19 cellular contexts compared by ENCODE assay signal in genomic region chr2:46643951-46644350, GRCh38. TPM values are rescaled to one million over a fixed set of nuclear protein-coding genes. Genes with fewer than 3 reads are reported as not detected.
A peak's percentile ranks its signal among the peaks of the same experiment; 100 is the strongest.
DNase-seq lines count a peak whose midpoint lies in the region; ATAC-seq and TF ChIP-seq lines count a peak whose summit lies in the region.
"Had no signal": no experiment of that assay in that cellular context is flagged by ENCODE, and none has a peak within 500 bp of the region (broad histone marks: within the 10 kb centered on the region; RNA-seq: fewer than 3 reads in every experiment).

No MANE protein-coding gene starts in this region.

- H4K91ac ChIP-seq in IMR-90 (ENCODE audit: insufficient read depth, low read depth, low read length), result no peak overlapping the region

- H4K5ac ChIP-seq in IMR-90 (ENCODE audit: low read depth, low read length), result peak overlapping the region; percentile 32; the same call in 1 of the 2 replicates

- H3K27ac Mint-ChIP-seq in activated naive CD4-positive, alpha-beta T cell treated with anti-CD3 and anti-CD28 coated beads, Interleukin-2, amount 50 U/mL, for 72 hours, result no peak overlapping the region
- H3K27ac Mint-ChIP-seq: activated CD8-positive, alpha-beta memory T cell treated with anti-CD3 and anti-CD28 coated beads, Interleukin-2, amount 10 ng/mL, durations not matched to agents 7 days and 5 days had no signal

- CTCF ChIA-PET in IMR-90 (lab: Yijun Ruan, JAX), result interaction anchor here (0.9 kb wide), 1 partner anchor 242 kb away, joined by 3 read pairs; no protein-coding TSS in a partner anchor

- H2BK5ac ChIP-seq in IMR-90 (ENCODE audit: low read depth, low read length, poor library complexity, severe bottlenecking), result no peak overlapping the region

- no TSS peak for BruUV-seq in IMR-90 (replicated peaks; lab: Mats Ljungman, UMichigan)

- POLR2A ChIA-PET in IMR-90 (lab: Charles Lee; ENCODE audit: unreplicated experiment), result no interaction called here

- no peak overlapping the region for H3K14ac ChIP-seq in IMR-90 (replicated peaks; ENCODE audit: low read depth, low read length)

- H2BK20ac ChIP-seq in IMR-90 (ENCODE audit: low read depth, low read length), result no peak overlapping the region

- H3K4ac ChIP-seq in IMR-90 (ENCODE audit: low read depth, low read length), result peak overlapping the region; percentile 6; the same call in 1 of the 2 replicates

- peaks cover 13% of the 10 kb centered on the region for H3K9me1 ChIP-seq in IMR-90 (ENCODE audit: insufficient read depth, low read length)

- no peak overlapping the region for H3K4me3 ChIP-seq in IMR-90 (ENCODE audit: insufficient read depth, low read depth, low read length)
- H3K4me3 ChIP-seq: HAP-1, testis had no signal

- intact Hi-C loops in IMR-90 (cut with micrococcal nuclease), result no loop called here

- H3K9me3 ChIP-seq in IMR-90 (ENCODE audit: control insufficient read depth, insufficient read depth, low read length), result peaks cover 3% of the 10 kb centered on the region
- H3K9me3 ChIP-seq: testis had no signal

- in situ Hi-C loops in IMR-90 (cut with MboI; ENCODE audit: low sequenced_read_pairs), result no loop called here
- in situ Hi-C loops in GM13976 (cut with MboI; ENCODE audit: low sequenced_read_pairs, unreplicated experiment), result loop anchor here (25.0 kb wide), 2 partner anchors 632 to 668 kb away; no protein-coding TSS in a partner anchor

- TF ChIP-seq RAD21 in IMR-90 (IDR thresholded peaks at IDR 0.05; ENCODE audit: low read length), result no peak

- H3K79me1 ChIP-seq in IMR-90 (ENCODE audit: low read depth in 1 of 2, low read length in 2 of 2), result peaks cover 0 to 8% of the 10 kb centered on the region in 2 experiments; a peak in 2 of 4 replicates

- H3K36me3 ChIP-seq in IMR-90 (ENCODE audit: control insufficient read depth, insufficient read depth, low read length), result peaks cover 4% of the 10 kb centered on the region; the same call in 1 of the 2 replicates
- H3K36me3 ChIP-seq: HAP-1 had no signal

- ATAC-seq in activated naive CD4-positive, alpha-beta T cell treated with anti-CD3 and anti-CD28 coated beads, Interleukin-2, amount 50 U/mL, for 72 hours, result peak; percentile 85 to 88
- no peak for ATAC-seq in IMR-90 (ENCODE audit: low read depth)
- ATAC-seq: activated CD8-positive, alpha-beta memory T cell treated with anti-CD3 and anti-CD28 coated beads, Interleukin-2, amount 10 ng/mL, durations not matched to agents 7 days and 5 days; left lobe of liver; sciatic nerve had no signal

- H3K18ac ChIP-seq in IMR-90 (ENCODE audit: low read depth, low read length), result peak overlapping the region; percentile 73

- no peak overlapping the region for H3K23ac ChIP-seq in IMR-90 (ENCODE audit: low read depth, low read length)

- H2BK120ac ChIP-seq in IMR-90 (ENCODE audit: low read depth, low read length), result 0 out of 2 replicates have a peak overlapping the region, but pooled peaks have one; percentile 49

- H2AK9ac ChIP-seq in IMR-90 (replicated peaks; ENCODE audit: low read depth, low read length, poor library complexity), result no peak overlapping the region

- no peak overlapping the region for H2BK15ac ChIP-seq in IMR-90 (ENCODE audit: low read depth, low read length)

- TF ChIP-seq POLR2A in IMR-90 (IDR thresholded peaks at IDR 0.05; ENCODE audit: low read depth, low read length), result no peak

- H3K56ac ChIP-seq in IMR-90 (ENCODE audit: extremely low read depth, insufficient read depth, low read length), result no peak overlapping the region

- H3K4me1 ChIP-seq in IMR-90 (ENCODE audit: control insufficient read depth, insufficient read depth, low read length), result peaks cover 25% of the 10 kb centered on the region
- H3K4me1 ChIP-seq: Caco-2, HAP-1 had no signal

- peak overlapping the region; percentile 6; the same call in 1 of the 2 replicates for H3K27ac ChIP-seq in IMR-90 (ENCODE audit: insufficient read depth, low read length)
- H3K27ac ChIP-seq: testis had no signal

- no peak for TF ChIP-seq CTCF in IMR-90 (conservative IDR thresholded peaks at IDR 0.05; ENCODE audit: low read depth, low read length)
- TF ChIP-seq CTCF in GM13976 (IDR thresholded peaks at IDR 0.05; ENCODE audit: borderline replicate concordance, control extremely low read depth, extremely low read depth, insufficient read depth, missing control alignments), result no peak

- H2AK5ac ChIP-seq in IMR-90 (ENCODE audit: low read depth, low read length), result no peak overlapping the region

- H3K4me2 ChIP-seq in IMR-90 (ENCODE audit: low read depth, low read length), result no peak overlapping the region

- H3K9ac ChIP-seq in IMR-90 (ENCODE audit: low read depth, low read length), result no peak overlapping the region

- no peaks in the 10 kb centered on the region for H4K20me1 ChIP-seq in IMR-90 (ENCODE audit: insufficient read depth, low read length)

- no peak overlapping the region for H2AFZ ChIP-seq in IMR-90 (replicated peaks; ENCODE audit: low read length, poor library complexity)

- H3K27me3 ChIP-seq in IMR-90 (ENCODE audit: control insufficient read depth, insufficient read depth, low read length), result no peaks in the 10 kb centered on the region
- H3K27me3 ChIP-seq: testis had no signal

- WGBS in IMR-90 (ENCODE audit: extremely low coverage in 2 of 2, insufficient read length in 1 of 2), 2 experiments, result no CpG with 5 or more reads among the region's 1 CpG

- H3K36me3 Mint-ChIP-seq in activated naive CD4-positive, alpha-beta T cell treated with anti-CD3 and anti-CD28 coated beads, Interleukin-2, amount 50 U/mL, for 72 hours, result peaks cover 22 to 25% of the 10 kb centered on the region in 2 donors

- no peak overlapping the region for H4K8ac ChIP-seq in IMR-90 (ENCODE audit: low read depth in 2 of 2, low read length in 2 of 2)

- peaks cover 12 to 15% of the 10 kb centered on the region in 2 donors for H3K9me3 Mint-ChIP-seq in activated naive CD4-positive, alpha-beta T cell treated with anti-CD3 and anti-CD28 coated beads, Interleukin-2, amount 50 U/mL, for 72 hours

- DNase-seq in activated naive CD4-positive, alpha-beta T cell treated with anti-CD3 and anti-CD28 coated beads, Interleukin-2, amount 50 U/mL, for 72 hours (ENCODE audit: low spot score in 2 of 2), result peak in 1 of 2 donors; percentile 10
- no peak for DNase-seq in activated naive CD4-positive, alpha-beta T cell treated with anti-CD3 and anti-CD28 coated beads, Interleukin-2, amount 50 U/mL, for 16 hours
- DNase-seq in IMR-90 (peak; percentile 64), amniotic epithelial cell (ENCODE audit: low read depth) (peak; percentile 84), GM13976 (ENCODE audit: low spot score) (no peak), SW 1271 (lab: John Stamatoyannopoulos, UW) (no peak), cerebellar cortex (ENCODE audit: low spot score) (no peak)
- peak; percentile 31 for DNase-seq in stimulated activated CD8-positive, alpha-beta memory T cell treated with anti-CD3 and anti-CD28 coated beads, Interleukin-4, amount 100 ng/mL, for 48 hours
- DNase-seq: activated CD8-positive, alpha-beta memory T cell treated with anti-CD3 and anti-CD28 coated beads, Interleukin-2, amount 10 ng/mL, durations not matched to agents 7 days and 5 days; activated naive CD4-positive, alpha-beta T cell treated with Interleukin-2 at 50 U/mL for 16 hours; Caco-2; central memory CD4-positive, alpha-beta T cell; NCI-H1930; NCI-H524; stimulated activated CD4-positive, alpha-beta T cell treated with anti-CD3 and anti-CD28 coated beads, Interleukin-4, amount 100 ng/mL, for 1 hour; testis had no signal

- dilution Hi-C loops in IMR-90 (cut with HindIII; ENCODE audit: low sequenced_read_pairs, unreplicated experiment), result no loop called here

TF ChIP-seq in IMR-90, 13 proteins besides CTCF, POLR2A, EP300 and RAD21 (continues in another document):
- TF ChIP-seq MAZ (IDR thresholded peaks at IDR 0.05; ENCODE audit: borderline replicate concordance, low read depth, low read length) (no peak), MAFK (IDR thresholded peaks at IDR 0.05; ENCODE audit: low read depth, low read length) (no peak), SMC3 (IDR thresholded peaks at IDR 0.05; ENCODE audit: low read depth, low read length) (no peak), ELK1 (IDR thresholded peaks at IDR 0.05; ENCODE audit: borderline replicate concordance, low read depth, low read length) (no peak), BHLHE40 (IDR thresholded peaks at IDR 0.05; ENCODE audit: low read depth, low read length) (no peak), RCOR1 (IDR thresholded peaks at IDR 0.05; ENCODE audit: insufficient replicate concordance, low read length) (no peak)

RNA-seq across cellular contexts. Expression of gene CRIPT, which starts 26.9 kb away (rescaled TPM):
- 10 to 100 TPM in 1 of 2 donors, 1 to 10 TPM in 1; 7.8 to 18.0 TPM for total RNA-seq in activated naive CD4-positive, alpha-beta T cell treated with anti-CD3 and anti-CD28 coated beads, Interleukin-2, amount 50 U/mL, for 72 hours
- 4.5 and 18.3 TPM in 2 replicates for total RNA-seq in IMR-90 (2012; rRNA removed)
- 5.1 and 6.3 TPM in 2 replicates for polyA plus RNA-seq in IMR-90 (2012; rRNA removed)
- 0.53 and 0.99 TPM in 2 replicates for polyA plus RNA-seq in IMR-90 (2012; cell fraction: cytosol; rRNA removed)
- polyA plus RNA-seq in IMR-90 (2012; cell fraction: nucleus; rRNA removed; ENCODE audit: low replicate concordance), result 0.17 and 2.4 TPM in 2 replicates

RNA-seq across cellular contexts. Expression of gene PIGF, which starts 27.1 kb away (rescaled TPM):
- 10 to 100 TPM; 23.0 to 33.6 TPM for total RNA-seq in activated naive CD4-positive, alpha-beta T cell treated with anti-CD3 and anti-CD28 coated beads, Interleukin-2, amount 50 U/mL, for 72 hours
- 21.3 and 36.1 TPM in 2 replicates for total RNA-seq in IMR-90 (2012; rRNA removed)
- 19.0 and 22.7 TPM in 2 replicates for polyA plus RNA-seq in IMR-90 (2012; rRNA removed)
- polyA plus RNA-seq in IMR-90 (2012; cell fraction: cytosol; rRNA removed), result 4.8 and 11.2 TPM in 2 replicates
- polyA plus RNA-seq in IMR-90 (2012; cell fraction: nucleus; rRNA removed; ENCODE audit: low replicate concordance), result 3.0 and 25.7 TPM in 2 replicates

RNA-seq across cellular contexts. Expression of gene SOCS5, which starts 55.1 kb away (rescaled TPM):
- 10 to 100 TPM in 1 of 2 donors, 1 to 10 TPM in 1; 6.0 to 15.6 TPM for total RNA-seq in activated naive CD4-positive, alpha-beta T cell treated with anti-CD3 and anti-CD28 coated beads, Interleukin-2, amount 50 U/mL, for 72 hours
- total RNA-seq in IMR-90 (2012; rRNA removed), result 169 and 222 TPM in 2 replicates
- 37.5 and 38.4 TPM in 2 replicates for polyA plus RNA-seq in IMR-90 (2012; rRNA removed)
- 11.7 and 18.8 TPM in 2 replicates for polyA plus RNA-seq in IMR-90 (2012; cell fraction: cytosol; rRNA removed)
- polyA plus RNA-seq in IMR-90 (2012; cell fraction: nucleus; rRNA removed; ENCODE audit: low replicate concordance), result 12.5 and 48.7 TPM in 2 replicates

Comparison
In these comparisons a context has a peak if more than half of its experiments do, and no peak if none do; other contexts are left out.
1. DNase-seq: peak in IMR-90 (single experiment), amniotic epithelial cell (single experiment) and stimulated activated CD8-positive, alpha-beta memory T cell treated with anti-CD3 and anti-CD28 coated beads, Interleukin-4, amount 100 ng/mL, for 48 hours (single experiment); none in activated naive CD4-positive, alpha-beta T cell treated with anti-CD3 and anti-CD28 coated beads, Interleukin-2, amount 50 U/mL, for 16 hours (single experiment), GM13976 (single experiment), SW 1271 (0 of 2) and cerebellar cortex (single experiment).
2. RNA of gene SOCS5, which starts 55.1 kb away (total RNA-seq): 169 to 222 TPM in IMR-90; 6.0 to 15.6 TPM in activated naive CD4-positive, alpha-beta T cell treated with anti-CD3 and anti-CD28 coated beads, Interleukin-2, amount 50 U/mL, for 72 hours; every median in the first group is over 10 times any median in the second.